In the genomic region with DNA sequence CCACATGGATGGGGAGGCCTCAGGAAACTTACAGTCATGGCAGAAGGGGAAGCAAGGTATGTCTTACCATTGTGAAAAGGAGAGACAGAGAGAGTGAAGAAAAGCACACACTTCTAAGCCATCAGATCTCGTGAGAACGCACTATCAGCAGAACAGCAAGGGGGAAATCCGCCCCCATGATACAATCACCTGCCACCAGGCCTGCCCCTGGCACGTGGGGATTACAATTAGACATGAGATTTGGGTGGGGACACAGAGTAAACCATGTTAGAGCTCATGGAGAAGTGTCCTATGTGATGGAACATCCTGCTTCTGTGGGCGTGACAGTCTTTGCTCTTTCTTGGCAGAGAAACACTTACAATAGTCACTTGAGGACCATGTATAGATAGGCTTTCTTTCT, we compare ENCODE assay signal across 18 cellular contexts. TPM values are rescaled to one million over a fixed set of nuclear protein-coding genes. Genes with fewer than 3 reads are reported as not detected.
DNase-seq lines count a peak whose midpoint lies in the region; ATAC-seq, FAIRE-seq and TF ChIP-seq lines count a peak whose summit lies in the region.
"Had no signal": no experiment of that assay in that cellular context is flagged by ENCODE, and none has a peak within 500 bp of the region (broad histone marks: within the 10 kb centered on the region; RNA-seq: fewer than 3 reads in every experiment).

No MANE protein-coding gene starts in this region.

- H3K27me3 Mint-ChIP-seq in endothelial cell (ENCODE audit: unreplicated experiment) (peaks cover 11% of the 10 kb centered on the region), natural killer cell (ENCODE audit: low read depth in 2 of 2) (peaks cover 11 to 17% of the 10 kb centered on the region in 2 donors)

- H3K36me3 ChIP-seq in GM12878 (ENCODE audit: control insufficient read depth in 2 of 2, insufficient read depth in 2 of 2, low read length in 1 of 2) (no peaks in the 10 kb centered on the region), upper lobe of left lung (no peaks in the 10 kb centered on the region)
- H3K36me3 ChIP-seq: HAP-1 had no signal

- H3K4me3 ChIP-seq in GM12878 (no peak overlapping the region), upper lobe of left lung (no peak overlapping the region)
- H3K4me3 ChIP-seq: GM23338, HAP-1 had no signal

- TF ChIP-seq CTCF in VCaP (conservative IDR thresholded peaks at IDR 0.05) (no peak), GM12878 (IDR thresholded peaks at IDR 0.05 in 2 of 3, conservative IDR thresholded peaks at IDR 0.05 in 1 of 3; ENCODE audit: control insufficient read depth in 2 of 3, extremely low read depth in 1 of 3, insufficient read depth in 1 of 3, low read depth in 3 of 3, low read length in 3 of 3) (no peak), endothelial cell (IDR thresholded peaks at IDR 0.05; ENCODE audit: unreplicated experiment) (no peak), upper lobe of left lung (IDR thresholded peaks at IDR 0.05) (no peak), natural killer cell (IDR thresholded peaks at IDR 0.05) (no peak)

- POLR2A ChIA-PET in GM12878 (lab: Charles Lee), result interaction anchor here (0.5 kb wide), 1 partner anchor 1108 kb away, joined by 3 read pairs; no protein-coding TSS in a partner anchor

- RAD21 ChIA-PET in GM12878 (lab: Charles Lee; ENCODE audit: unreplicated experiment), result interaction anchor here (0.8 kb wide), 1 partner anchor 11 kb away, joined by 3 read pairs; no protein-coding TSS in a partner anchor

- BruUV-seq in GM12878 (replicated peaks; lab: Mats Ljungman, UMichigan), result no TSS peak

- H3K4me1 Mint-ChIP-seq in endothelial cell (ENCODE audit: unreplicated experiment), result peaks cover 26% of the 10 kb centered on the region
- H3K4me1 Mint-ChIP-seq in natural killer cell, result no peaks in the 10 kb centered on the region

- CTCF ChIA-PET in GM12878 (lab: Yijun Ruan, JAX), result interaction anchor here (1.1 to 2.2 kb wide), 3 partner anchors 27 to 84 kb away, joined by 3 to 11 read pairs (median 4); no protein-coding TSS in a partner anchor

- H3K4me2 ChIP-seq in GM12878 (ENCODE audit: control insufficient read depth, insufficient read depth), result no peak overlapping the region
- H3K4me2 ChIP-seq: GM23338 had no signal

- H3K27me3 ChIP-seq in GM12878 (replicated peaks in 1 of 2; ENCODE audit: control insufficient read depth in 2 of 2, insufficient read depth in 2 of 2, low read length in 1 of 2) (no peaks in the 10 kb centered on the region), upper lobe of left lung (no peaks in the 10 kb centered on the region)

- DNase-seq in GM12878 (ENCODE audit: low read depth, low spot score), result no peak
- no peak for DNase-seq in endothelial cell (ENCODE audit: low spot score)
- DNase-seq in upper lobe of left lung, result no peak
- no peak for DNase-seq in natural killer cell
- DNase-seq: C1 segment of cervical spinal cord; Calu3; CD4-positive, alpha-beta memory T cell; COR-L47; DMS79 treated with DMSO at 0.1 percent for 48 hours; GF-D8 had no signal

- no peak for TF ChIP-seq RAD21 in GM12878 (IDR thresholded peaks at IDR 0.05; ENCODE audit: insufficient read depth, low read depth, low read length)

- H3K27ac Mint-ChIP-seq in endothelial cell (ENCODE audit: unreplicated experiment) (peak overlapping the region; percentile 1), natural killer cell (no peak overlapping the region)
- H3K27ac Mint-ChIP-seq: CD4-positive, alpha-beta memory T cell; GM23338 had no signal

- no peak overlapping the region for H3K4me3 Mint-ChIP-seq in endothelial cell (ENCODE audit: unreplicated experiment)
- no peak overlapping the region for H3K4me3 Mint-ChIP-seq in natural killer cell
- H3K4me3 Mint-ChIP-seq: CD4-positive, alpha-beta memory T cell; GM23338 had no signal

- H3K36me3 Mint-ChIP-seq in endothelial cell (ENCODE audit: low read depth, unreplicated experiment), result peaks cover 43% of the 10 kb centered on the region
- H3K36me3 Mint-ChIP-seq in natural killer cell, result no peaks in the 10 kb centered on the region
- H3K36me3 Mint-ChIP-seq: CD4-positive, alpha-beta memory T cell had no signal

- TF ChIP-seq EP300 in GM12878 (IDR thresholded peaks at IDR 0.05; ENCODE audit: borderline replicate concordance in 1 of 2, control insufficient read depth in 1 of 2, low read depth in 2 of 2, low read length in 2 of 2) (no peak), upper lobe of left lung (IDR thresholded peaks at IDR 0.05) (no peak)

- intact Hi-C loops in GM12878 (cut with micrococcal nuclease; ENCODE audit: unreplicated experiment), result no loop called here
- intact Hi-C loops in natural killer cell (cut with micrococcal nuclease), result no loop called here

- WGBS in GM12878 (ENCODE audit: insufficient coverage, insufficient replicate concordance, low lambda C conversion rate, missing lambda C conversion rate), result 45% methylated on average over 5 of the region's 5 CpGs
- 62 to 63% methylated on average over 5 of the region's 5 CpGs for WGBS in upper lobe of left lung, 2 donors

- peak overlapping the region; percentile 34 for H3K27ac ChIP-seq in VCaP
- no peak overlapping the region for H3K27ac ChIP-seq in GM12878 (ENCODE audit: control insufficient read depth, insufficient read depth)
- H3K27ac ChIP-seq in upper lobe of left lung, result peak overlapping the region in 3 of 4 donors; percentile 31 to 62 (median 61)

- no peak overlapping the region for H2AFZ ChIP-seq in GM12878 (ENCODE audit: control insufficient read depth, low read depth, low read length)
- H2AFZ ChIP-seq: GM23338 had no signal

- no peaks in the 10 kb centered on the region for H3K79me2 ChIP-seq in GM12878 (ENCODE audit: control insufficient read depth, insufficient read depth, low read length)

- no peak for FAIRE-seq in GM12878 (lab: Jason Lieb, UNC)
- FAIRE-seq: GM12892, GM19239, H54 had no signal

- in situ Hi-C loops in GM12878 (cut with MboI), result no loop called here

- no peak for TF ChIP-seq POLR2A in GM12878 (IDR thresholded peaks at IDR 0.05; ENCODE audit: low read depth, low read length)
- no peak for TF ChIP-seq POLR2A in upper lobe of left lung (IDR thresholded peaks at IDR 0.05)
- TF ChIP-seq POLR2A in GM18505 (IDR thresholded peaks at IDR 0.05; ENCODE audit: borderline replicate concordance, extremely low read depth, insufficient read depth, insufficient read length), result no peak

- ATAC-seq in GM12878 (no peak; the same call in 2 of the 3 replicates), upper lobe of left lung (ENCODE audit: low FRiP score in 2 of 2) (no peak), GM19455 (IDR thresholded peaks at IDR 0.05; ENCODE audit: unreplicated experiment) (no peak), GM18505 (IDR thresholded peaks at IDR 0.05; ENCODE audit: unreplicated experiment) (no peak), natural killer cell (no peak)
- ATAC-seq: GM23338 had no signal

- H3K9me3 Mint-ChIP-seq in endothelial cell (ENCODE audit: unreplicated experiment) (no peaks in the 10 kb centered on the region), natural killer cell (peaks cover 0 to 3% of the 10 kb centered on the region in 2 donors)
- H3K9me3 Mint-ChIP-seq: GM23338 had no signal

- SMC1A ChIA-PET in GM12878 (lab: Charles Lee; ENCODE audit: uncharacterized antibody, unreplicated experiment), result interaction anchor here (0.5 to 2.4 kb wide), 4 partner anchors 10 to 589 kb away, joined by 3 to 8 read pairs (median 4); no protein-coding TSS in a partner anchor

- H3K9me3 ChIP-seq in GM12878 (replicated peaks; ENCODE audit: control insufficient read depth, insufficient read depth, low read length) (no peaks in the 10 kb centered on the region; the same call in 2 of the 3 replicates), upper lobe of left lung (no peaks in the 10 kb centered on the region)
- H3K9me3 ChIP-seq: HAP-1 had no signal

- H3K4me1 ChIP-seq in GM12878 (ENCODE audit: control insufficient read depth, insufficient read depth, low read length), result no peaks in the 10 kb centered on the region
- H3K4me1 ChIP-seq in upper lobe of left lung, result peaks cover 0 to 4% (median 3%) of the 10 kb centered on the region in 4 donors
- H3K4me1 ChIP-seq: HAP-1 had no signal

- no peak overlapping the region for H3K9ac ChIP-seq in GM12878 (ENCODE audit: control insufficient read depth, insufficient read depth, low read length)

- no peaks in the 10 kb centered on the region for H4K20me1 ChIP-seq in GM12878 (ENCODE audit: control insufficient read depth, insufficient read depth)

RNA-seq across cellular contexts. Expression of a gene that starts 28.1 kb away (rescaled TPM):
- total RNA-seq in GM12878 (2013; cell fraction: nucleolus; rRNA removed), result 32.4 and 34.7 TPM in 2 replicates
- total RNA-seq in GM12878 (2014; rRNA removed) (4.3 and 5.4 TPM in 2 replicates), GM12878 (2014; rRNA removed; fragmentation: Illumina TruSeq; extraction: Trizol) (5.1 and 5.6 TPM in 2 replicates), GM12878 (2021) (5.4 and 6.1 TPM in 2 replicates), endothelial cell (ENCODE audit: unreplicated experiment) (26.6 TPM), upper lobe of left lung (10 to 100 TPM; 26.3 to 80.0 (median 47.1) TPM), natural killer cell (100 to 1,000 TPM; 153 to 245 (median 204) TPM)
- polyA plus RNA-seq in GM12878 (2011; ENCODE audit: low read depth), result 6.7 TPM
- polyA plus RNA-seq in GM12878 (2011; rRNA removed) (11.5 and 12.1 TPM in 2 replicates), GM12878 (2014; fragmentation: Illumina TruSeq; extraction: Trizol) (5.0 and 5.5 TPM in 2 replicates), GM12878 (2014; fragmentation: Nextera tagmentation; extraction: Ambion mirVana) (1 to 10 TPM; 2.6 to 2.8 TPM), GM12878 (2014; rRNA removed) (4.1 and 5.1 TPM in 2 replicates), GM12878 (2016; fragmentation: Nextera tagmentation; extraction: Ambion mirVana) (1 to 10 TPM; 6.1 to 6.6 TPM)
- polyA plus RNA-seq in GM12878 (2011; cell fraction: cytosol; rRNA removed), result 8.6 and 9.4 TPM in 2 replicates
- 17.1 and 20.4 TPM in 2 replicates for polyA plus RNA-seq in GM12878 (2011; cell fraction: nucleus; rRNA removed)
- polyA plus RNA-seq in GM12878 (2012), result 9.4 and 10.7 TPM in 2 replicates
- 10.0 TPM in 2 replicates for polyA minus RNA-seq in GM12878 (2011; rRNA and poly(A)+ RNA removed)
- polyA minus RNA-seq in GM12878 (2011; cell fraction: cytosol; rRNA and poly(A)+ RNA removed), result 5.2 and 7.2 TPM in 2 replicates
- polyA minus RNA-seq in GM12878 (2011; cell fraction: nucleus; rRNA and poly(A)+ RNA removed), result 8.7 and 18.4 TPM in 2 replicates

RNA-seq across cellular contexts. Expression of a gene that starts 42.3 kb away (rescaled TPM):
- 18.0 and 18.6 TPM in 2 replicates for total RNA-seq in GM12878 (2013; cell fraction: nucleolus; rRNA removed)
- total RNA-seq in GM12878 (2014; rRNA removed), result 2.1 and 3.0 TPM in 2 replicates
- total RNA-seq in GM12878 (2014; rRNA removed; fragmentation: Illumina TruSeq; extraction: Trizol), result 4.8 and 5.1 TPM in 2 replicates
- total RNA-seq in GM12878 (2021), result 2.9 and 3.4 TPM in 2 replicates
- 1.6 TPM for polyA plus RNA-seq in GM12878 (2011; ENCODE audit: low read depth)
- 4.3 and 7.6 TPM in 2 replicates for polyA plus RNA-seq in GM12878 (2011; rRNA removed)
- 1.7 and 2.0 TPM in 2 replicates for polyA plus RNA-seq in GM12878 (2011; cell fraction: cytosol; rRNA removed)
- 1.5 and 1.9 TPM in 2 replicates for polyA plus RNA-seq in GM12878 (2011; cell fraction: nucleus; rRNA removed)
- 2.8 TPM in 2 replicates for polyA plus RNA-seq in GM12878 (2012)
- 2.7 and 3.4 TPM in 2 replicates for polyA plus RNA-seq in GM12878 (2014; fragmentation: Illumina TruSeq; extraction: Trizol)
- under 1 TPM; 0.27 to 0.84 TPM for polyA plus RNA-seq in GM12878 (2014; fragmentation: Nextera tagmentation; extraction: Ambion mirVana)
- 1.2 and 1.3 TPM in 2 replicates for polyA plus RNA-seq in GM12878 (2014; rRNA removed)
- 1 to 10 TPM; 2.4 to 2.9 TPM for polyA plus RNA-seq in GM12878 (2016; fragmentation: Nextera tagmentation; extraction: Ambion mirVana)
- 5.0 and 8.6 TPM in 2 replicates for polyA minus RNA-seq in GM12878 (2011; rRNA and poly(A)+ RNA removed)
- polyA minus RNA-seq in GM12878 (2011; cell fraction: cytosol; rRNA and poly(A)+ RNA removed), result 2.5 and 3.3 TPM in 2 replicates
- 1.9 and 2.7 TPM in 2 replicates for polyA minus RNA-seq in GM12878 (2011; cell fraction: nucleus; rRNA and poly(A)+ RNA removed)
- 29.9 TPM for total RNA-seq in endothelial cell (ENCODE audit: unreplicated experiment)
- 1 to 10 TPM; 2.2 to 8.4 (median 3.1) TPM for total RNA-seq in upper lobe of left lung
- total RNA-seq in natural killer cell, result 1 to 10 TPM; 2.5 to 5.0 (median 3.1) TPM
- total RNA-seq: Calu3 had no signal
